Comparison of ENCODE assay signal across 15 cellular contexts in the genomic region with DNA sequence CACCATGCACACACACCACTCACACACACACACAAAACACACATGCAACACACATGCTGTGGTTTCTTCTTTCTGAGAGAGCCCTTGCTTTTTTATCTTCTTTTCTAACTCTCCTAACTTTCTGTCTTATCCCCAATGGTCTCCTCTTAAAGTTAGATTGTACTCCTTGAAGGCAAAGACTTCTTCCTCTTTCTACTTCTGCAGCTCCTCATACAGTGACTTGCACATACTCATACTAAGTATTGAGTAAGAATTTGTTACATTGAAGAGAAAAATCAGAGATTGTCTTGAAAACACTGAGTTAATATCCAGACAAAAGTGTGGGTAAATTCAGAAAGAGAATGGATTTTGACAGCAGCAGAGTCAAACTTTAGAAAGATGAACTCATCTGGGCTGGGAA.
A peak's percentile ranks its signal among the peaks of the same experiment; 100 is the strongest.
DNase-seq lines count a peak whose midpoint lies in the region; FAIRE-seq and TF ChIP-seq lines count a peak whose summit lies in the region.
"Had no signal": no experiment of that assay in that cellular context is flagged by ENCODE, and none has a peak within 500 bp of the region (broad histone marks: within the 10 kb centered on the region; RNA-seq: fewer than 3 reads in every experiment).

No MANE protein-coding gene starts in this region.

- no peaks in the 10 kb centered on the region for H3K27me3 ChIP-seq in neutrophil
- H3K27me3 ChIP-seq: SJSA1 had no signal

- peak overlapping the region; percentile 45 for H3K27ac ChIP-seq in neutrophil
- H3K27ac ChIP-seq: SJSA1 had no signal

- no peak for DNase-seq in GM12892 (ENCODE audit: insufficient read length)
- DNase-seq in MV-4-11 (lab: John Stamatoyannopoulos, UW): peak; percentile 82
- DNase-seq in SIG-M5 treated with dmso at 0.1 percent for 504 hours (lab: John Stamatoyannopoulos, UW; ENCODE audit: unreplicated experiment): peak; percentile 90
- no peak for DNase-seq in dermis blood vessel endothelial cell
- no peak for DNase-seq in HuH-7.5 (ENCODE audit: low spot score)
- no peak for DNase-seq in NCI-H446 treated with DMSO at 0.1 percent for 48 hours (lab: John Stamatoyannopoulos, UW)
- DNase-seq: ACHN, DMS 273 treated with DMSO at 0.1 percent for 48 hours, H9, NCI-H1105, NCI-H1694 treated with DMSO at 0.1 percent for 48 hours, RPMI8226, T-cell had no signal

- TF ChIP-seq POLR2A in GM12892 (IDR thresholded peaks at IDR 0.05; ENCODE audit: low read depth, low read length): no peak

- H3K9me3 ChIP-seq in neutrophil: no peaks in the 10 kb centered on the region
- H3K9me3 ChIP-seq: SJSA1 had no signal

- no peak for TF ChIP-seq CTCF in neutrophil (IDR thresholded peaks at IDR 0.05)

- no peak overlapping the region for H3K4me3 ChIP-seq in neutrophil (ENCODE audit: low read depth in 1 of 2, low read length in 1 of 2)
- H3K4me3 ChIP-seq: SJSA1 had no signal

- peaks cover 17 to 23% of the 10 kb centered on the region in 2 experiments for H3K4me1 ChIP-seq in neutrophil (ENCODE audit: control insufficient read depth in 1 of 2, insufficient read depth in 1 of 2, low read depth in 1 of 2, low read length in 1 of 2)
- H3K4me1 ChIP-seq: SJSA1 had no signal

- FAIRE-seq in GM12892 (lab: Jason Lieb, UNC): peak; percentile 46

- H3K36me3 ChIP-seq in neutrophil: no peaks in the 10 kb centered on the region
- H3K36me3 ChIP-seq: SJSA1 had no signal

Comparison
In these comparisons a context has a peak if more than half of its experiments do, and no peak if none do; other contexts are left out.
1. DNase-seq: peak in MV-4-11 (single experiment) and SIG-M5 treated with dmso at 0.1 percent for 504 hours (single experiment); none in GM12892 (single experiment), dermis blood vessel endothelial cell (single experiment), HuH-7.5 (single experiment) and NCI-H446 treated with DMSO at 0.1 percent for 48 hours (single experiment).